ENCODE assay signal across 17 cellular contexts in genomic region chr1:87113313-87113712, GRCh38.
DNase-seq lines count a peak whose midpoint lies in the region; ATAC-seq and TF ChIP-seq lines count a peak whose summit lies in the region.
"Had no signal": no experiment of that assay in that cellular context is flagged by ENCODE, and none has a peak within 500 bp of the region (broad histone marks: within the 10 kb centered on the region; RNA-seq: fewer than 3 reads in every experiment).

No MANE protein-coding gene starts in this region.

- no peak for TF ChIP-seq POLR2A in heart left ventricle (IDR thresholded peaks at IDR 0.05)

- no peaks in the 10 kb centered on the region for H3K27me3 ChIP-seq in adipocyte (replicated peaks; ENCODE audit: control insufficient read depth, insufficient read depth, low read length)
- no peaks in the 10 kb centered on the region for H3K27me3 ChIP-seq in heart left ventricle
- H3K27me3 ChIP-seq in smooth muscle cell (ENCODE audit: low read depth) = no peaks in the 10 kb centered on the region
- H3K27me3 ChIP-seq: spleen had no signal

- no peak overlapping the region for H3K4me3 ChIP-seq in adipocyte (ENCODE audit: low read length)
- H3K4me3 ChIP-seq in heart left ventricle = no peak overlapping the region
- H3K4me3 ChIP-seq in smooth muscle cell = no peak overlapping the region
- H3K4me3 ChIP-seq: K562, lung, spleen had no signal

- no peaks in the 10 kb centered on the region for H3K27me3 Mint-ChIP-seq in osteocyte (ENCODE audit: unreplicated experiment)
- H3K27me3 Mint-ChIP-seq: activated naive CD8-positive, alpha-beta T cell treated with anti-CD3 and anti-CD28 coated beads, Interleukin-2, amount 10 ng/mL, durations not matched to agents 7 days and 5 days had no signal

- peak overlapping the region; percentile 6 for H2AFZ ChIP-seq in smooth muscle cell (ENCODE audit: low read depth)

- H3F3A ChIP-seq in smooth muscle cell (ENCODE audit: low read depth) = no peaks in the 10 kb centered on the region

- ATAC-seq in heart left ventricle (peak in 3 of 4 donors; percentile 63 to 73 (median 65)), HG03139 (IDR thresholded peaks at IDR 0.05; ENCODE audit: unreplicated experiment) (no peak)
- ATAC-seq: K562, WTC11 had no signal

- no peaks in the 10 kb centered on the region for H3K9me3 Mint-ChIP-seq in osteocyte (ENCODE audit: unreplicated experiment)
- H3K9me3 Mint-ChIP-seq: activated naive CD8-positive, alpha-beta T cell treated with anti-CD3 and anti-CD28 coated beads, Interleukin-2, amount 10 ng/mL, durations not matched to agents 7 days and 5 days; neural crest cell; WTC11 had no signal

- no peaks in the 10 kb centered on the region for H3K36me3 Mint-ChIP-seq in osteocyte (ENCODE audit: unreplicated experiment)
- H3K36me3 Mint-ChIP-seq: activated naive CD8-positive, alpha-beta T cell treated with anti-CD3 and anti-CD28 coated beads, Interleukin-2, amount 10 ng/mL, durations not matched to agents 7 days and 5 days; WTC11 had no signal

- H3K9ac ChIP-seq in adipocyte (ENCODE audit: low read length) (no peak overlapping the region), smooth muscle cell (ENCODE audit: low read depth) (peak overlapping the region; percentile 54)

- H3K79me2 ChIP-seq in smooth muscle cell (ENCODE audit: low read depth) = no peaks in the 10 kb centered on the region

- peaks cover 21% of the 10 kb centered on the region for H3K4me1 Mint-ChIP-seq in osteocyte (ENCODE audit: unreplicated experiment)
- H3K4me1 Mint-ChIP-seq: activated naive CD8-positive, alpha-beta T cell treated with anti-CD3 and anti-CD28 coated beads, Interleukin-2, amount 10 ng/mL, durations not matched to agents 7 days and 5 days had no signal

- intact Hi-C loops in heart left ventricle (cut with DNase I) = no loop called here

- 55 to 64% (median 58%) methylated on average over 5 of the region's 5 CpGs for WGBS in heart left ventricle, 4 donors
- WGBS in smooth muscle cell (ENCODE audit: low lambda C conversion rate) = 40% methylated on average over 5 of the region's 5 CpGs

- DNase-seq in DMS79 (lab: John Stamatoyannopoulos, UW) = peak; percentile 72
- peak; percentile 37 for DNase-seq in adipocyte (ENCODE audit: low read depth)
- peak in 3 of 5 donors; percentile 32 to 58 (median 48) for DNase-seq in heart left ventricle
- peak; percentile 10 for DNase-seq in smooth muscle cell (lab: John Stamatoyannopoulos, UW; ENCODE audit: unreplicated experiment)
- DNase-seq in DMS 273 (lab: John Stamatoyannopoulos, UW; ENCODE audit: unreplicated experiment) = no peak
- no peak for DNase-seq in osteocyte (ENCODE audit: extremely low spot score, unreplicated experiment)
- no peak for DNase-seq in NCI-H524 treated with DMSO at 0.1 percent for 48 hours (lab: John Stamatoyannopoulos, UW)
- DNase-seq: activated naive CD8-positive, alpha-beta T cell treated with anti-CD3 and anti-CD28 coated beads, Interleukin-2, amount 10 ng/mL, durations not matched to agents 7 days and 5 days; C1 segment of cervical spinal cord; OCI-M1; spleen; SW 1271 had no signal

- H3K9me3 ChIP-seq in adipocyte (ENCODE audit: control insufficient read depth, low read length) = no peaks in the 10 kb centered on the region
- H3K9me3 ChIP-seq in heart left ventricle = no peaks in the 10 kb centered on the region
- H3K9me3 ChIP-seq in smooth muscle cell (replicated peaks; ENCODE audit: low read depth) = no peaks in the 10 kb centered on the region
- H3K9me3 ChIP-seq: spleen had no signal

- H3K36me3 ChIP-seq in adipocyte (ENCODE audit: control insufficient read depth, insufficient read depth, low read length, severe bottlenecking) (no peaks in the 10 kb centered on the region), heart left ventricle (no peaks in the 10 kb centered on the region), smooth muscle cell (ENCODE audit: low read depth) (no peaks in the 10 kb centered on the region)
- H3K36me3 ChIP-seq: spleen had no signal

- H3K4me1 ChIP-seq in adipocyte (ENCODE audit: control insufficient read depth, insufficient read depth, low read length) (peaks cover 34% of the 10 kb centered on the region), heart left ventricle (peaks cover 0 to 19% (median 3%) of the 10 kb centered on the region in 12 donors), smooth muscle cell (ENCODE audit: low read depth) (peaks cover 6% of the 10 kb centered on the region)
- H3K4me1 ChIP-seq: spleen had no signal

- H3K27ac Mint-ChIP-seq in osteocyte (ENCODE audit: unreplicated experiment) = no peak overlapping the region
- H3K27ac Mint-ChIP-seq: activated naive CD8-positive, alpha-beta T cell treated with anti-CD3 and anti-CD28 coated beads, Interleukin-2, amount 10 ng/mL, durations not matched to agents 7 days and 5 days; WTC11 had no signal

- H4K20me1 ChIP-seq in smooth muscle cell (ENCODE audit: low read depth) = no peaks in the 10 kb centered on the region

- no peak for TF ChIP-seq CTCF in heart left ventricle (IDR thresholded peaks at IDR 0.05)
- TF ChIP-seq CTCF in smooth muscle cell (IDR thresholded peaks at IDR 0.05; ENCODE audit: borderline replicate concordance, insufficient read depth, poor library complexity, severe bottlenecking) = no peak
- TF ChIP-seq CTCF in osteocyte (IDR thresholded peaks at IDR 0.05) = no peak

- peak overlapping the region; percentile 66 for H3K4me2 ChIP-seq in smooth muscle cell

- H3K4me3 Mint-ChIP-seq in osteocyte (ENCODE audit: unreplicated experiment) = no peak overlapping the region
- H3K4me3 Mint-ChIP-seq: activated naive CD8-positive, alpha-beta T cell treated with anti-CD3 and anti-CD28 coated beads, Interleukin-2, amount 10 ng/mL, durations not matched to agents 7 days and 5 days; neural crest cell; WTC11 had no signal

- H3K27ac ChIP-seq in heart left ventricle (no peak overlapping the region), smooth muscle cell (ENCODE audit: low read depth) (peak overlapping the region; percentile 95)
- H3K27ac ChIP-seq: spleen had no signal

Comparison
In these comparisons a context has a peak if more than half of its experiments do, and no peak if none do; other contexts are left out.
1. DNase-seq: peak in DMS79 (single experiment), adipocyte (single experiment), heart left ventricle (3 of 5) and smooth muscle cell (single experiment); none in DMS 273 (single experiment), osteocyte (single experiment) and NCI-H524 treated with DMSO at 0.1 percent for 48 hours (single experiment).